8 cellular contexts compared by ENCODE assay signal in the genomic region with DNA sequence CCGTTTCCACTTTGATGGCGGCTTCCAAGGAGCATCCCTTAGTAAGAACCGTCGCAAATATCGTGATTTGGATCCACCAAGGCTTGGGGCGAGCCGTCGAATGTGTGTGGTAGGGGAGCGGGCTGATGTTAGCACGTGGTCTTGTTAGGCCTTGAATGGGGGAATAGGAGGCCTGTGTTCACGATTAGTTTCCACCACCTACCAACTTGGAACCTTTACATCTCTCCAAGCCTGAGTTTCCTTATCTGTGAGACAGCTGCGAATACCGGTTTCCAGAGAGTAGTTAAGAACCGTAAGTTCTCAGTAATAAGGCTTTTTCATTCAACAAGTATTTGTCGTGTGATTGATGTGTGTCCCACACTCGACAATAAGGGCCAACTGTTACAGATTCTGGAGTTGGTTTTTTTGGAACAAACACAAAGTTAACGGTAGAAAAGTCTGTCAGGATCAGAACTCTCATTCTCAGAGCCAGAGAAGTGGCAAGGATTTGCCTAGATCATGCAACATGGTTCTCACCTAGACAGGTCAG. TPM values are rescaled to one million over a fixed set of nuclear protein-coding genes. Genes with fewer than 3 reads are reported as not detected.
A peak's percentile ranks its signal among the peaks of the same experiment; 100 is the strongest.
DNase-seq lines count a peak whose midpoint lies in the region; ATAC-seq and TF ChIP-seq lines count a peak whose summit lies in the region.

No MANE protein-coding gene starts in this region.

- peak overlapping the region; percentile 76 to 94 for H3K27ac ChIP-seq in right atrium auricular region

- peak overlapping the region; percentile 93 for H3K9ac ChIP-seq in iPS-15b (ENCODE audit: low read depth, low read length)

- ATAC-seq in left cardiac atrium (no peak), GM19023 (IDR thresholded peaks at IDR 0.05; ENCODE audit: unreplicated experiment) (no peak)
- no peak for ATAC-seq in activated CD8-positive, alpha-beta T cell treated with anti-CD3 and anti-CD28 coated beads for 36 hours
- no peak for ATAC-seq in stimulated activated memory B cell treated with anti-CD40 and anti-IgM and Interleukin-4, amounts not matched to agents 10 μg/mL and 1 μg/mL and 100 μg/mL, for 72 hours

- H3K4me3 ChIP-seq in right atrium auricular region (peak overlapping the region; percentile 72 to 99), iPS-15b (ENCODE audit: low read depth, low read length) (peak overlapping the region; percentile 94)

- H3K4me1 ChIP-seq in right atrium auricular region (peaks cover 0 to 25% of the 10 kb centered on the region in 2 donors), iPS-15b (ENCODE audit: control insufficient read depth, insufficient read depth, low read length) (peaks cover 4% of the 10 kb centered on the region)

- H3K27me3 ChIP-seq in right atrium auricular region (no peaks in the 10 kb centered on the region), iPS-15b (ENCODE audit: control insufficient read depth, insufficient read depth, low read length) (no peaks in the 10 kb centered on the region)

- peaks cover 42% of the 10 kb centered on the region for H3K4me1 Mint-ChIP-seq in activated CD8-positive, alpha-beta T cell treated with anti-CD3 and anti-CD28 coated beads for 36 hours (ENCODE audit: low read depth)
- peaks cover 31% of the 10 kb centered on the region for H3K4me1 Mint-ChIP-seq in stimulated activated memory B cell treated with anti-CD40 and anti-IgM and Interleukin-4, amounts not matched to agents 10 μg/mL and 1 μg/mL and 100 μg/mL, for 72 hours

- CTCF ChIA-PET in activated CD8-positive, alpha-beta T cell treated with anti-CD3 and anti-CD28 coated beads for 36 hours (lab: Charles Lee): interaction anchor here (1.0 to 1.2 kb wide), 3 partner anchors 32 to 124 kb away, joined by 3 to 6 read pairs (median 3); a partner anchor contains a TSS

- peaks cover 33% of the 10 kb centered on the region for H3K36me3 Mint-ChIP-seq in activated CD8-positive, alpha-beta T cell treated with anti-CD3 and anti-CD28 coated beads for 36 hours (ENCODE audit: low read depth)
- peaks cover 7% of the 10 kb centered on the region for H3K36me3 Mint-ChIP-seq in stimulated activated memory B cell treated with anti-CD40 and anti-IgM and Interleukin-4, amounts not matched to agents 10 μg/mL and 1 μg/mL and 100 μg/mL, for 72 hours

- H3K27ac Mint-ChIP-seq in activated CD8-positive, alpha-beta T cell treated with anti-CD3 and anti-CD28 coated beads for 36 hours: peak overlapping the region; percentile 98
- peak overlapping the region; percentile 87 for H3K27ac Mint-ChIP-seq in stimulated activated memory B cell treated with anti-CD40 and anti-IgM and Interleukin-4, amounts not matched to agents 10 μg/mL and 1 μg/mL and 100 μg/mL, for 72 hours

- no peaks in the 10 kb centered on the region for H3K9me3 ChIP-seq in right atrium auricular region
- no peaks in the 10 kb centered on the region for H3K9me3 ChIP-seq in iPS-15b (ENCODE audit: control insufficient read depth, insufficient read depth, low read length)

- H3K27me3 Mint-ChIP-seq in activated CD8-positive, alpha-beta T cell treated with anti-CD3 and anti-CD28 coated beads for 36 hours: no peaks in the 10 kb centered on the region
- H3K27me3 Mint-ChIP-seq in stimulated activated memory B cell treated with anti-CD40 and anti-IgM and Interleukin-4, amounts not matched to agents 10 μg/mL and 1 μg/mL and 100 μg/mL, for 72 hours: no peaks in the 10 kb centered on the region

- intact Hi-C loops in left cardiac atrium (cut with DNase I): no loop called here
- intact Hi-C loops in activated CD8-positive, alpha-beta T cell treated with anti-CD3 and anti-CD28 coated beads for 36 hours (cut with micrococcal nuclease): no loop called here

- peak overlapping the region; percentile 93 for H3K4me3 Mint-ChIP-seq in activated CD8-positive, alpha-beta T cell treated with anti-CD3 and anti-CD28 coated beads for 36 hours
- H3K4me3 Mint-ChIP-seq in stimulated activated memory B cell treated with anti-CD40 and anti-IgM and Interleukin-4, amounts not matched to agents 10 μg/mL and 1 μg/mL and 100 μg/mL, for 72 hours: peak overlapping the region; percentile 96

- DNase-seq in right atrium auricular region (ENCODE audit: low spot score) (no peak), left cardiac atrium (no peak), cerebellar cortex (ENCODE audit: low spot score) (no peak), epidermal melanocyte (ENCODE audit: insufficient read length, low spot score) (no peak)
- DNase-seq in activated CD8-positive, alpha-beta T cell treated with anti-CD3 and anti-CD28 coated beads for 36 hours: no peak

- no peak for TF ChIP-seq CTCF in right atrium auricular region (IDR thresholded peaks at IDR 0.05)
- no peak for TF ChIP-seq CTCF in activated CD8-positive, alpha-beta T cell treated with anti-CD3 and anti-CD28 coated beads for 36 hours (IDR thresholded peaks at IDR 0.05)

- no peaks in the 10 kb centered on the region for H3K9me3 Mint-ChIP-seq in activated CD8-positive, alpha-beta T cell treated with anti-CD3 and anti-CD28 coated beads for 36 hours
- H3K9me3 Mint-ChIP-seq in stimulated activated memory B cell treated with anti-CD40 and anti-IgM and Interleukin-4, amounts not matched to agents 10 μg/mL and 1 μg/mL and 100 μg/mL, for 72 hours: no peaks in the 10 kb centered on the region

- peaks cover 32% of the 10 kb centered on the region for H3K36me3 ChIP-seq in right atrium auricular region
- peaks cover 20% of the 10 kb centered on the region for H3K36me3 ChIP-seq in iPS-15b (ENCODE audit: control insufficient read depth, insufficient read depth, low read length)

- POLR2A ChIA-PET in activated CD8-positive, alpha-beta T cell treated with anti-CD3 and anti-CD28 coated beads for 36 hours (lab: Charles Lee): interaction anchor here (1.0 to 3.3 kb wide), 4 partner anchors 14 to 168 kb away, joined by 3 to 31 read pairs (median 4); a partner anchor contains a TSS

RNA-seq across cellular contexts. Expression of a gene that starts 0.7 kb away (rescaled TPM):
- total RNA-seq in right atrium auricular region (10 to 100 TPM; 66.7 to 82.3 TPM), left cardiac atrium (10 to 100 TPM; 65.8 to 65.9 TPM)
- 100 to 1,000 TPM in 1 of 2 experiments, 10 to 100 TPM in 1; 97.0 to 103 TPM for total RNA-seq in activated CD8-positive, alpha-beta T cell treated with anti-CD3 and anti-CD28 coated beads for 36 hours

RNA-seq across cellular contexts. Expression of a gene that starts 8.5 kb away (rescaled TPM):
- total RNA-seq in right atrium auricular region (10 to 100 TPM; 10.6 to 19.0 TPM), left cardiac atrium (1 to 10 TPM; 4.5 to 6.5 TPM)
- not detected for total RNA-seq in activated CD8-positive, alpha-beta T cell treated with anti-CD3 and anti-CD28 coated beads for 36 hours

RNA-seq across cellular contexts. Expression of a gene that starts 22.0 kb away (rescaled TPM):
- total RNA-seq in right atrium auricular region (1 to 10 TPM; 6.2 to 8.3 TPM), left cardiac atrium (10 to 100 TPM in 1 of 2 donors, 1 to 10 TPM in 1; 8.6 to 11.4 TPM)
- 1 to 10 TPM; 8.7 to 9.6 TPM for total RNA-seq in activated CD8-positive, alpha-beta T cell treated with anti-CD3 and anti-CD28 coated beads for 36 hours

RNA-seq across cellular contexts. Expression of a gene that starts 32.2 kb away (rescaled TPM):
- 1 to 10 TPM; 4.7 to 7.2 TPM for total RNA-seq in right atrium auricular region
- total RNA-seq in left cardiac atrium: 10 to 100 TPM; 12.9 to 15.3 TPM
- 10 to 100 TPM; 45.9 to 47.9 TPM for total RNA-seq in activated CD8-positive, alpha-beta T cell treated with anti-CD3 and anti-CD28 coated beads for 36 hours

RNA-seq across cellular contexts. Expression of a gene that starts 38.0 kb away (rescaled TPM):
- total RNA-seq in right atrium auricular region (under 1 TPM; 0.26 to 0.86 TPM), left cardiac atrium (under 1 TPM; 0.18 to 0.68 TPM)
- total RNA-seq in activated CD8-positive, alpha-beta T cell treated with anti-CD3 and anti-CD28 coated beads for 36 hours: under 1 TPM; 0.18 to 0.27 TPM

Comparison
In these comparisons a context has a peak if more than half of its experiments do, and no peak if none do; other contexts are left out.
1. RNA of a gene that starts 8.5 kb away (total RNA-seq): 10.6 to 19.0 TPM in right atrium auricular region and 4.5 to 6.5 TPM in left cardiac atrium; not detected in activated CD8-positive, alpha-beta T cell treated with anti-CD3 and anti-CD28 coated beads for 36 hours; every median in the first group is over 4 times any median in the second.